ENCODE assay signal across 1 cellular context in the genomic region with DNA sequence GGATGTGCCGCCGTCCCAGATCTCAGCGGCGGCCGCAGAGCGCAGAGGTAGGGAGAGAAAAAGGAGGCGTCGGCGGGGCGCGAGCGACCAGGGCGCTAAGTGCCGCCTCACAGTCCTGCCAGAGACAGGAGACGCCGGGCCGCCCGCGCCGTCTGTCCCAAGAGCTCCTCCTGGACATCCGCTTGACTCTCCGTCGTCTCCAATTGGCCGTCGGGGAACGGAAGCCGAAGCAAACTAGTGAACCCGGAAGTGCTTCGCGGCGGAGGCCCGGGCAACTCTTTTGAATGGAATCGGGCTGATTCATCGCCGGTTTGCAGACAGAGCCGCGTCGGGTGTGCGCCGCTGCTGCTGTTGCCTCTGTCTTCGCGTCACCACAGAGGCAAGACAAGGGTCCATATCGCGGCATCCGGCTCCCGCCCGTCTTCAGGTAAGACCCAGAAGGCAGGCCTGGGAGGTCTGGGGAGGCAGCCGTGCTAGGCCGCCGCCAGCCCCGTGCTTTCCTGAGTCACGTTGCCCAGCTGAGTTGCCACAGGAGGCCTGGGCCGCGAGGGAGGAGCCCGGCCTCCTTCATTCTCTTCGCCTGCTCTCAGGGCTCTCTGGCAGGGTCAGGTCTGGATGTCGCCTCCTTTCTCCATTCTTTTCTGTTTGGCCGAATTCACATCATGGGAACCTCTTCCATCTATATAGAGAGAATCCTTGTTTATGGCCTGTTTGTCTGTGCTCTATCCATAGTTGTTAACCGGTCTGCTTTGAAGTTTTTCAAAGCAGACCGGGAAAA.
TF ChIP-seq lines count a peak whose summit lies in the region.

Gene PSMD14 (plus strand): TSS at position 248 of the 778 bp plus-strand sequence. CDS start 10,401 bp downstream, outside the sequence.

TF ChIP-seq in HepG2, 621 proteins besides CTCF, POLR2A, EP300 and RAD21 (continued from another document and continues in another):
- TF ChIP-seq GABPA (IDR thresholded peaks at IDR 0.05; ENCODE audit: low read depth, low read length) (peak; percentile 90), GABPA (CRISPR knock-in tag; IDR thresholded peaks at IDR 0.05; ENCODE audit: low read depth) (peak; percentile 98), JUNB (CRISPR knock-in tag; IDR thresholded peaks at IDR 0.05; ENCODE audit: borderline replicate concordance) (no peak), NAIF1 (CRISPR knock-in tag; IDR thresholded peaks at IDR 0.05; ENCODE audit: borderline replicate concordance) (peak; percentile 86; the same call in 1 of the 2 replicates), ZBTB20 (CRISPR knock-in tag; IDR thresholded peaks at IDR 0.05; ENCODE audit: borderline replicate concordance, low read depth) (peak; percentile 83; the same call in 1 of the 2 replicates), NKX3-1 (CRISPR knock-in tag; IDR thresholded peaks at IDR 0.05) (peak; percentile 84), XBP1 (CRISPR knock-in tag; IDR thresholded peaks at IDR 0.05) (no peak; the same call in 1 of the 2 replicates), ZNF567 (CRISPR knock-in tag; IDR thresholded peaks at IDR 0.05; ENCODE audit: borderline replicate concordance) (peak; percentile 88; the same call in 1 of the 2 replicates), MLX (CRISPR knock-in tag; IDR thresholded peaks at IDR 0.05) (no peak; the same call in 1 of the 2 replicates), ZNF564 (CRISPR knock-in tag; IDR thresholded peaks at IDR 0.05) (peak; percentile 90; the same call in 1 of the 2 replicates), PRDM10 (CRISPR knock-in tag; IDR thresholded peaks at IDR 0.05; ENCODE audit: low read depth) (peak; percentile 71), ZNF496 (CRISPR knock-in tag; IDR thresholded peaks at IDR 0.05; ENCODE audit: insufficient replicate concordance) (no peak), MYNN (CRISPR knock-in tag; IDR thresholded peaks at IDR 0.05; ENCODE audit: low read depth) (peak; percentile 91; the same call in 1 of the 2 replicates), FLYWCH1 (CRISPR knock-in tag; IDR thresholded peaks at IDR 0.05) (peak; percentile 86; the same call in 1 of the 2 replicates), ZZZ3 (CRISPR knock-in tag; IDR thresholded peaks at IDR 0.05; ENCODE audit: borderline replicate concordance) (peak; percentile 92; the same call in 1 of the 2 replicates), NCOA1 (CRISPR knock-in tag; IDR thresholded peaks at IDR 0.05) (0 out of 2 replicates have a peak, but pooled peaks have one; percentile 55), NR1H2 (CRISPR knock-in tag; IDR thresholded peaks at IDR 0.05; ENCODE audit: borderline replicate concordance, low read depth) (peak; percentile 75), SKIL (CRISPR knock-in tag; IDR thresholded peaks at IDR 0.05; ENCODE audit: borderline replicate concordance) (peak; percentile 20; the same call in 1 of the 2 replicates), SMARCC2 (IDR thresholded peaks at IDR 0.05) (no peak), ZNF589 (CRISPR knock-in tag; conservative IDR thresholded peaks at IDR 0.05) (no peak), ZFP36L2 (CRISPR knock-in tag; IDR thresholded peaks at IDR 0.05) (no peak), STAT5B (CRISPR knock-in tag; IDR thresholded peaks at IDR 0.05) (0 out of 2 replicates have a peak, but pooled peaks have one; percentile 27), TFAP4 (IDR thresholded peaks at IDR 0.05; ENCODE audit: borderline replicate concordance, low read depth) (peak; percentile 87), MTF1 (CRISPR knock-in tag; IDR thresholded peaks at IDR 0.05) (peak; percentile 16; the same call in 1 of the 2 replicates), MAF1 (CRISPR knock-in tag; IDR thresholded peaks at IDR 0.05; ENCODE audit: borderline replicate concordance) (0 out of 2 replicates have a peak, but pooled peaks have one; percentile 72), NFYC (CRISPR knock-in tag; IDR thresholded peaks at IDR 0.05) (peak; percentile 82), ATRX (CRISPR knock-in tag; IDR thresholded peaks at IDR 0.05; ENCODE audit: borderline replicate concordance) (no peak; the same call in 1 of the 2 replicates), ZFP36L1 (CRISPR knock-in tag; IDR thresholded peaks at IDR 0.05) (peak; percentile 82; the same call in 1 of the 2 replicates), SNRNP70 (IDR thresholded peaks at IDR 0.05; ENCODE audit: low read depth, low read length) (no peak), TP53 (CRISPR knock-in tag; conservative IDR thresholded peaks at IDR 0.05) (no peak), KLF13 (CRISPR knock-in tag; IDR thresholded peaks at IDR 0.05) (peak; percentile 12; the same call in 1 of the 2 replicates), ZMYM2 (CRISPR knock-in tag; IDR thresholded peaks at IDR 0.05) (peak; percentile 100), NFE2 (CRISPR knock-in tag; IDR thresholded peaks at IDR 0.05) (peak; percentile 83), DNMT3B (CRISPR knock-in tag; conservative IDR thresholded peaks at IDR 0.05) (peak; percentile 37; the same call in 1 of the 2 replicates), ELF1 (CRISPR knock-in tag; IDR thresholded peaks at IDR 0.05) (peak; percentile 99), ZNF329 (CRISPR knock-in tag; IDR thresholded peaks at IDR 0.05; ENCODE audit: low read depth) (peak; percentile 56; the same call in 1 of the 2 replicates), ZNF501 (CRISPR knock-in tag; IDR thresholded peaks at IDR 0.05) (peak; percentile 99), DNMT1 (CRISPR knock-in tag; IDR thresholded peaks at IDR 0.05) (peak; percentile 86; the same call in 1 of the 2 replicates), FOXJ3 (CRISPR knock-in tag; IDR thresholded peaks at IDR 0.05; ENCODE audit: borderline replicate concordance) (peak; percentile 63; the same call in 1 of the 2 replicates), ZNF772 (CRISPR knock-in tag; IDR thresholded peaks at IDR 0.05) (peak; percentile 93), ZNF746 (CRISPR knock-in tag; IDR thresholded peaks at IDR 0.05) (peak; percentile 52; the same call in 1 of the 2 replicates), CREBL2 (CRISPR knock-in tag; IDR thresholded peaks at IDR 0.05; ENCODE audit: borderline replicate concordance) (peak; percentile 83; the same call in 1 of the 2 replicates), RBM39 (IDR thresholded peaks at IDR 0.05; ENCODE audit: low read depth, low read length, poor library complexity, severe bottlenecking) (peak; percentile 87), ZBTB39 (CRISPR knock-in tag; IDR thresholded peaks at IDR 0.05) (no peak)
- TF ChIP-seq, protein P1, sequence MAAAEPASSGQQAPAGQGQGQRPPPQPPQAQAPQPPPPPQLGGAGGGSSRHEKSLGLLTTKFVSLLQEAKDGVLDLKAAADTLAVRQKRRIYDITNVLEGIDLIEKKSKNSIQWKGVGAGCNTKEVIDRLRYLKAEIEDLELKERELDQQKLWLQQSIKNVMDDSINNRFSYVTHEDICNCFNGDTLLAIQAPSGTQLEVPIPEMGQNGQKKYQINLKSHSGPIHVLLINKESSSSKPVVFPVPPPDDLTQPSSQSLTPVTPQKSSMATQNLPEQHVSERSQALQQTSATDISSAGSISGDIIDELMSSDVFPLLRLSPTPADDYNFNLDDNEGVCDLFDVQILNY (CRISPR knock-in tag; conservative IDR thresholded peaks at IDR 0.05) = peak; percentile 80
- TF ChIP-seq, protein P2, sequence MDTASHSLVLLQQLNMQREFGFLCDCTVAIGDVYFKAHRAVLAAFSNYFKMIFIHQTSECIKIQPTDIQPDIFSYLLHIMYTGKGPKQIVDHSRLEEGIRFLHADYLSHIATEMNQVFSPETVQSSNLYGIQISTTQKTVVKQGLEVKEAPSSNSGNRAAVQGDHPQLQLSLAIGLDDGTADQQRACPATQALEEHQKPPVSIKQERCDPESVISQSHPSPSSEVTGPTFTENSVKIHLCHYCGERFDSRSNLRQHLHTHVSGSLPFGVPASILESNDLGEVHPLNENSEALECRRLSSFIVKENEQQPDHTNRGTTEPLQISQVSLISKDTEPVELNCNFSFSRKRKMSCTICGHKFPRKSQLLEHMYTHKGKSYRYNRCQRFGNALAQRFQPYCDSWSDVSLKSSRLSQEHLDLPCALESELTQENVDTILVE (CRISPR knock-in tag; IDR thresholded peaks at IDR 0.05) = peak; percentile 86
